In the genomic region with DNA sequence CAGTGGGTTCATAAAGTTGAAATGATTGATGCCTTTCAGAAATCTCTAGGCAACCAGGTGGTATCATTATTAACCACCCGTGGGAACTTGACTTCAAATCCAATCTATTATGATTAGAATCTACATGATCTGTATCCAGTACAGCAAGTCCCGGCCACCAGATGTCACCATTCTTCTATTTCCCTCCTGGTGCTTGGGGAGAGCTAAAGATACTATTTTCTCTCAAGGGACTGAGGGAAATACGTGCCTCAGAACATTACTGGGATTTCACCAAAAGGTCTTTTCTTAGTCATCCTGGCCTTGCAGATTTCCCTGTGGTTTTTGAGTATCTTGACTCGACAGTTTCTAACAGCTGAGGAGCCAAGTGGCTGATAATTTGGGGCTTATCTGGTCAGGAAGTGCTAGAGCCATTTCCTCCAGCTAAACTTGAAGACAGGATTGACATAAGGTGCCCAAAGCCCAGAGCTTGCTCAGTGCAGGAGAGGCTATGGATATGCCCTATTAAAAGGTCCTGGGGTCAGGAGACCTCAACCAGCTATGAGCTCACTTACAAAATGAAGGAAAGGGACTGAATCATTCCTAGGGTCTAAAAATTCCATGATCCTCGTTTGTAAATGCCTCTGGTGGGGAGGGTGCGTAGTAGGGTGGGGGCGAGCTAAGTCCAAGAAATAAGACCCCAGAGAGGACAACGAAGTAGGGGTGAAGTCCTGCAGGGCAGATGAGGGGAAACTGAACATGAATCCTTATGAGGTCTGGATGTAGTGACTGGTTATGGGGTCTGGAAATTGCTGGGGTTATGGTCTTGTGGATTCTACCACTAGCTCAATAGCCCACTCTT, we compare ENCODE assay signal across 8 cellular contexts.
DNase-seq lines count a peak whose midpoint lies in the region; ATAC-seq and TF ChIP-seq lines count a peak whose summit lies in the region.

No MANE protein-coding gene starts in this region.

- peak overlapping the region; percentile 93 to 100 (median 98) for H3K4me3 Mint-ChIP-seq in IgD-negative memory B cell
- peak overlapping the region; percentile 64 to 91 (median 90) for H3K4me3 Mint-ChIP-seq in nephron

- no peaks in the 10 kb centered on the region for H3K9me3 Mint-ChIP-seq in IgD-negative memory B cell
- H3K9me3 Mint-ChIP-seq in nephron = no peaks in the 10 kb centered on the region

- no peaks in the 10 kb centered on the region for H3K36me3 ChIP-seq in esophagus muscularis mucosa

- H3K27me3 Mint-ChIP-seq in IgD-negative memory B cell = peaks cover 2% of the 10 kb centered on the region
- H3K27me3 Mint-ChIP-seq in nephron (ENCODE audit: low read depth) = peaks cover 4% of the 10 kb centered on the region

- ATAC-seq in GM21619 (IDR thresholded peaks at IDR 0.05; ENCODE audit: unreplicated experiment) = peak; percentile 42

- peaks cover 32 to 44% (median 37%) of the 10 kb centered on the region in 4 donors for H3K4me1 ChIP-seq in esophagus muscularis mucosa

- peak; percentile 82 for DNase-seq in DMS153 treated with DMSO at 0.1 percent for 48 hours (lab: John Stamatoyannopoulos, UW; ENCODE audit: unreplicated experiment)
- peak; percentile 63 for DNase-seq in OCI-M2 (lab: John Stamatoyannopoulos, UW; ENCODE audit: unreplicated experiment)
- peak; percentile 63 for DNase-seq in activated T-cell treated with anti-CD3 and anti-CD28 coated beads for 48 hours (ENCODE audit: low read depth)
- peak; percentile 97 for DNase-seq in esophagus muscularis mucosa (ENCODE audit: extremely low spot score)
- peak; percentile 88 for DNase-seq in stimulated activated naive CD4-positive, alpha-beta T cell treated with Interleukin-2 at 50 U/mL for 16 hours (lab: John Stamatoyannopoulos, UW)

- peak overlapping the region in 1 of 3 donors; percentile 96 for H3K27ac Mint-ChIP-seq in IgD-negative memory B cell
- peak overlapping the region in 1 of 3 experiments; percentile 28 for H3K27ac Mint-ChIP-seq in nephron

- WGBS in esophagus muscularis mucosa = 30% methylated on average over 8 of the region's 8 CpGs

- peak overlapping the region; percentile 88 to 95 (median 93) for H3K27ac ChIP-seq in esophagus muscularis mucosa (replicated peaks in 1 of 4)

- H3K9me3 ChIP-seq in esophagus muscularis mucosa = no peaks in the 10 kb centered on the region

- TF ChIP-seq EP300 in esophagus muscularis mucosa (IDR thresholded peaks at IDR 0.05) = no peak

- TF ChIP-seq CTCF in esophagus muscularis mucosa (IDR thresholded peaks at IDR 0.05) (peak; percentile 84 to 90 (median 87)), nephron (IDR thresholded peaks at IDR 0.05; ENCODE audit: unreplicated experiment in 3 of 3) (peak; percentile 73 to 82 (median 73))

- H3K4me3 ChIP-seq in esophagus muscularis mucosa = no peak overlapping the region

- intact Hi-C loops in esophagus muscularis mucosa (cut with DNase I) = loop anchor here (2.0 to 5.0 kb wide), 3 partner anchors 89 to 294 kb away; no protein-coding TSS in a partner anchor

- H3K4me1 Mint-ChIP-seq in IgD-negative memory B cell (peaks cover 29 to 34% (median 34%) of the 10 kb centered on the region in 3 donors), nephron (peaks cover 27% of the 10 kb centered on the region)

- H3K36me3 Mint-ChIP-seq in IgD-negative memory B cell (peaks cover 1% of the 10 kb centered on the region), nephron (ENCODE audit: low read depth) (no peaks in the 10 kb centered on the region)

- no peaks in the 10 kb centered on the region for H3K27me3 ChIP-seq in esophagus muscularis mucosa

- no peak for TF ChIP-seq POLR2A in esophagus muscularis mucosa (IDR thresholded peaks at IDR 0.05; ENCODE audit: low read depth)
